9 cellular contexts compared by ENCODE assay signal in genomic region chr19:47609885-47610545, GRCh38. TPM values are rescaled to one million over a fixed set of nuclear protein-coding genes. Genes with fewer than 3 reads are reported as not detected.
DNase-seq lines count a peak whose midpoint lies in the region; ATAC-seq, FAIRE-seq and TF ChIP-seq lines count a peak whose summit lies in the region.
"Had no signal": no experiment of that assay in that cellular context is flagged by ENCODE, and none has a peak within 500 bp of the region (broad histone marks: within the 10 kb centered on the region; RNA-seq: fewer than 3 reads in every experiment).

No MANE protein-coding gene starts in this region.

- peak overlapping the region; percentile 78 for H3K27ac Mint-ChIP-seq in activated naive CD4-positive, alpha-beta T cell treated with anti-CD3 and anti-CD28 coated beads, Interleukin-2, amount 50 U/mL, for 24 hours
- H3K27ac Mint-ChIP-seq in osteocyte (ENCODE audit: unreplicated experiment), result peak overlapping the region; percentile 74

- TF ChIP-seq CTCF in osteocyte (IDR thresholded peaks at IDR 0.05), result no peak

- intact Hi-C loops in head of caudate nucleus (cut with DNase I), result loop anchor here (5.0 to 10.0 kb wide), 2 partner anchors 55 to 98 kb away; no protein-coding TSS in a partner anchor

- H3K4me3 Mint-ChIP-seq in activated naive CD4-positive, alpha-beta T cell treated with anti-CD3 and anti-CD28 coated beads, Interleukin-2, amount 50 U/mL, for 24 hours, result peak overlapping the region; percentile 57
- H3K4me3 Mint-ChIP-seq in osteocyte (ENCODE audit: unreplicated experiment), result peak overlapping the region; percentile 92

- no peaks in the 10 kb centered on the region for H3K9me3 Mint-ChIP-seq in activated naive CD4-positive, alpha-beta T cell treated with anti-CD3 and anti-CD28 coated beads, Interleukin-2, amount 50 U/mL, for 24 hours
- H3K9me3 Mint-ChIP-seq in osteocyte (ENCODE audit: unreplicated experiment), result no peaks in the 10 kb centered on the region

- no peaks in the 10 kb centered on the region for H3K27me3 Mint-ChIP-seq in activated naive CD4-positive, alpha-beta T cell treated with anti-CD3 and anti-CD28 coated beads, Interleukin-2, amount 50 U/mL, for 24 hours
- H3K27me3 Mint-ChIP-seq in osteocyte (ENCODE audit: unreplicated experiment), result no peaks in the 10 kb centered on the region

- peak; percentile 24 for DNase-seq in DMS79 treated with DMSO at 0.1 percent for 48 hours (lab: John Stamatoyannopoulos, UW)
- no peak for DNase-seq in DMS79 (lab: John Stamatoyannopoulos, UW)
- peak in 38 of 42 donors; percentile 22 to 77 (median 46) for DNase-seq in head of caudate nucleus
- DNase-seq in osteocyte (ENCODE audit: extremely low spot score, unreplicated experiment), result peak; percentile 86
- DNase-seq in urothelium cell line (ENCODE audit: low spot score), result peak; percentile 19

- no peaks in the 10 kb centered on the region for H3K36me3 Mint-ChIP-seq in activated naive CD4-positive, alpha-beta T cell treated with anti-CD3 and anti-CD28 coated beads, Interleukin-2, amount 50 U/mL, for 24 hours
- H3K36me3 Mint-ChIP-seq in osteocyte (ENCODE audit: unreplicated experiment), result peaks cover 2% of the 10 kb centered on the region

- no peak for FAIRE-seq in urothelium cell line (lab: Jason Lieb, UNC)

- peaks cover 34% of the 10 kb centered on the region for H3K4me1 Mint-ChIP-seq in activated naive CD4-positive, alpha-beta T cell treated with anti-CD3 and anti-CD28 coated beads, Interleukin-2, amount 50 U/mL, for 24 hours
- H3K4me1 Mint-ChIP-seq in osteocyte (ENCODE audit: unreplicated experiment), result peaks cover 36% of the 10 kb centered on the region

- ATAC-seq in GM21423 (IDR thresholded peaks at IDR 0.05; ENCODE audit: unreplicated experiment), result no peak

TF ChIP-seq in PFSK-1, 5 proteins besides CTCF, POLR2A, EP300 and RAD21:
- TF ChIP-seq SIN3A (IDR thresholded peaks at IDR 0.05; ENCODE audit: borderline replicate concordance, insufficient read depth, low read length) (peak; percentile 31; the same call in 1 of the 2 replicates), POLR2AphosphoS5 (IDR thresholded peaks at IDR 0.05; ENCODE audit: low read depth, low read length) (no peak)

RNA-seq across cellular contexts. Expression of gene BICRA, which starts 1.1 kb away (rescaled TPM):
- 8.4 TPM for polyA plus RNA-seq in PFSK-1 (2012; ENCODE audit: insufficient read length, low read depth)
- 17.1 and 20.4 TPM in 2 replicates for total RNA-seq in osteocyte

RNA-seq across cellular contexts. Expression of gene ZNF541, which starts 37.1 kb away (rescaled TPM):
- 0.18 TPM for polyA plus RNA-seq in PFSK-1 (2012; ENCODE audit: insufficient read length, low read depth)
- not detected in 2 replicates for total RNA-seq in osteocyte
- total RNA-seq: renal cortical epithelial cell had no signal
